7 cellular contexts compared by ENCODE assay signal in genomic region chr5:176447538-176447981, GRCh38. TPM values are rescaled to one million over a fixed set of nuclear protein-coding genes. Genes with fewer than 3 reads are reported as not detected.
DNase-seq lines count a peak whose midpoint lies in the region; ATAC-seq and TF ChIP-seq lines count a peak whose summit lies in the region.

No MANE protein-coding gene starts in this region.

- TF ChIP-seq POLR2A in GM18505 (IDR thresholded peaks at IDR 0.05; ENCODE audit: borderline replicate concordance, extremely low read depth, insufficient read depth, insufficient read length): no peak

- H3K27ac Mint-ChIP-seq in immature natural killer cell: peak overlapping the region; percentile 99 to 100 (median 100)

- no peak; the same call in 1 of the 2 replicates for TF ChIP-seq RAD21 in Ishikawa (IDR thresholded peaks at IDR 0.05; ENCODE audit: low read depth)

- peaks cover 32 to 47% of the 10 kb centered on the region in 2 donors for H3K4me1 Mint-ChIP-seq in immature natural killer cell

- no peak for TF ChIP-seq CTCF in ascending aorta (IDR thresholded peaks at IDR 0.05)

- peak overlapping the region; percentile 81 to 100 (median 95) for H3K9ac ChIP-seq in subcutaneous abdominal adipose tissue (ENCODE audit: low read length in 5 of 5)

- H3K9me3 ChIP-seq in ascending aorta (no peaks in the 10 kb centered on the region), subcutaneous abdominal adipose tissue (ENCODE audit: control insufficient read depth in 5 of 5, low read length in 5 of 5) (no peaks in the 10 kb centered on the region)

- intact Hi-C loops in ascending aorta (cut with DNase I): loop anchor here (10.0 kb wide), 1 partner anchor 197 kb away; the partner anchor contains the start of gene TSPAN17

- H3K36me3 Mint-ChIP-seq in immature natural killer cell: peaks cover 0 to 3% (median 3%) of the 10 kb centered on the region in 3 donors

- H3K27ac ChIP-seq in ascending aorta (peak overlapping the region; percentile 91 to 92), subcutaneous abdominal adipose tissue (ENCODE audit: low read depth, low read length) (peak overlapping the region; percentile 94)

- H3K36me3 ChIP-seq in ascending aorta (no peaks in the 10 kb centered on the region), subcutaneous abdominal adipose tissue (ENCODE audit: control insufficient read depth in 5 of 5, insufficient read depth in 5 of 5, low read length in 5 of 5) (peaks cover 0 to 3% (median 0%) of the 10 kb centered on the region in 5 donors)

- TF ChIP-seq EP300 in Ishikawa (IDR thresholded peaks at IDR 0.05; ENCODE audit: borderline replicate concordance): no peak

- H3K4me3 Mint-ChIP-seq in immature natural killer cell: peak overlapping the region; percentile 96 to 99 (median 98)

- H3K4me3 ChIP-seq in ascending aorta: peak overlapping the region; percentile 88 to 94
- peak overlapping the region; percentile 72 to 99 (median 92) for H3K4me3 ChIP-seq in subcutaneous abdominal adipose tissue (ENCODE audit: low read depth in 1 of 5, low read length in 5 of 5)

- H3K27me3 Mint-ChIP-seq in immature natural killer cell (ENCODE audit: low read depth in 3 of 3): peaks cover 19 to 26% (median 21%) of the 10 kb centered on the region in 3 donors

- ATAC-seq in GM18505 (IDR thresholded peaks at IDR 0.05; ENCODE audit: unreplicated experiment): peak; percentile 23
- peak; percentile 20 for ATAC-seq in GM21529 (IDR thresholded peaks at IDR 0.05; ENCODE audit: unreplicated experiment)

- peaks cover 6 to 17% of the 10 kb centered on the region in 2 donors for H3K4me1 ChIP-seq in ascending aorta
- H3K4me1 ChIP-seq in subcutaneous abdominal adipose tissue (ENCODE audit: control insufficient read depth in 5 of 5, insufficient read depth in 5 of 5, low read length in 5 of 5): peaks cover 0 to 30% (median 23%) of the 10 kb centered on the region in 5 donors

- H3K27me3 ChIP-seq in ascending aorta (no peaks in the 10 kb centered on the region), subcutaneous abdominal adipose tissue (ENCODE audit: control insufficient read depth in 5 of 5, insufficient read depth in 4 of 5, low read length in 5 of 5) (no peaks in the 10 kb centered on the region)

- peaks cover 0 to 4% (median 0%) of the 10 kb centered on the region in 6 donors for H3K9me3 Mint-ChIP-seq in immature natural killer cell

- DNase-seq in ascending aorta (ENCODE audit: low spot score in 2 of 2) (peak in 1 of 2 donors; percentile 13), immature natural killer cell (no peak), islet precursor cell (no peak)

TF ChIP-seq in Ishikawa, 13 proteins besides CTCF, POLR2A, EP300 and RAD21:
- no peak for TF ChIP-seq ZBTB7A (IDR thresholded peaks at IDR 0.05; ENCODE audit: low read depth)
- TF ChIP-seq YY1 (IDR thresholded peaks at IDR 0.05; ENCODE audit: low read depth): peak; percentile 57
- no peak for TF ChIP-seq CREB1 (IDR thresholded peaks at IDR 0.05; ENCODE audit: low read depth)

RNA-seq across cellular contexts. Expression of gene FAF2, which starts 0.6 kb away (rescaled TPM):
- 18.7 TPM for total RNA-seq in ascending aorta
- 10 to 100 TPM in 2 of 3 donors, 1 to 10 TPM in 1; 9.0 to 17.6 (median 17.0) TPM for polyA plus RNA-seq in immature natural killer cell

RNA-seq across cellular contexts. Expression of gene CLTB, which starts 31.2 kb away (rescaled TPM):
- total RNA-seq in ascending aorta: 189 TPM
- 100 to 1,000 TPM in 2 of 3 donors, 10 to 100 TPM in 1; 67.5 to 115 (median 113) TPM for polyA plus RNA-seq in immature natural killer cell

RNA-seq across cellular contexts. Expression of gene HIGD2A, which starts 59.0 kb away (rescaled TPM):
- total RNA-seq in ascending aorta: 36.7 TPM
- polyA plus RNA-seq in immature natural killer cell: 100 to 1,000 TPM; 186 to 218 (median 207) TPM

RNA-seq across cellular contexts. Expression of gene NOP16, which starts 59.2 kb away (rescaled TPM):
- not detected for total RNA-seq in ascending aorta
- 10 to 100 TPM in 2 of 3 donors, 1 to 10 TPM in 1; 5.7 to 34.7 (median 16.6) TPM for polyA plus RNA-seq in immature natural killer cell
